In genomic region chr5:89421035-89421434, GRCh38 we compare ENCODE assay signal across 11 cellular contexts.
A peak's percentile ranks its signal among the peaks of the same experiment; 100 is the strongest.
DNase-seq lines count a peak whose midpoint lies in the region; ATAC-seq, FAIRE-seq and TF ChIP-seq lines count a peak whose summit lies in the region.
"Had no signal": no experiment of that assay in that cellular context is flagged by ENCODE, and none has a peak within 500 bp of the region (broad histone marks: within the 10 kb centered on the region; RNA-seq: fewer than 3 reads in every experiment).

No MANE protein-coding gene starts in this region.

- CTCF ChIA-PET in GM12878 (lab: Yijun Ruan, JAX) = interaction anchor here (0.6 to 0.8 kb wide), 2 partner anchors 58 to 76 kb away, joined by 3 to 4 read pairs; no protein-coding TSS in a partner anchor

- H3K79me1 ChIP-seq in neuronal stem cell (ENCODE audit: low read depth, low read length) = no peaks in the 10 kb centered on the region

- H3K36me3 Mint-ChIP-seq in HFFc6 (ENCODE audit: low read depth) (no peaks in the 10 kb centered on the region), nephron progenitor cell (ENCODE audit: low read depth) (no peaks in the 10 kb centered on the region)
- H3K36me3 Mint-ChIP-seq: activated CD4-positive, alpha-beta memory T cell treated with anti-CD3 and anti-CD28 coated beads for 36 hours had no signal

- H3K4me1 ChIP-seq in GM12878 (ENCODE audit: control insufficient read depth, insufficient read depth, low read length) (no peaks in the 10 kb centered on the region), neuronal stem cell (ENCODE audit: control insufficient read depth in 2 of 2, insufficient read depth in 1 of 2, low read depth in 1 of 2, low read length in 2 of 2) (no peaks in the 10 kb centered on the region)

- in situ Hi-C loops in KBM-7 (cut with MboI; ENCODE audit: low pct_unique_long_range_greater_than_20kb, low sequenced_read_pairs) = no loop called here
- in situ Hi-C loops in GM12878 (cut with MboI) = no loop called here

- H3K27ac Mint-ChIP-seq in HFFc6 (no peak overlapping the region), nephron progenitor cell (no peak overlapping the region)
- H3K27ac Mint-ChIP-seq: activated CD4-positive, alpha-beta memory T cell treated with anti-CD3 and anti-CD28 coated beads for 36 hours had no signal

- H3K27ac ChIP-seq in GM12878 (ENCODE audit: control insufficient read depth, insufficient read depth) (no peak overlapping the region), neuronal stem cell (replicated peaks; ENCODE audit: low read length) (no peak overlapping the region)

- H3K9me3 ChIP-seq in GM12878 (replicated peaks; ENCODE audit: control insufficient read depth, insufficient read depth, low read length) (no peaks in the 10 kb centered on the region; the same call in none of the 3 replicates), neuronal stem cell (replicated peaks in 1 of 2; ENCODE audit: control insufficient read depth in 2 of 2, insufficient read depth in 1 of 2, low read depth in 1 of 2, low read length in 2 of 2) (no peaks in the 10 kb centered on the region)

- H3K79me2 ChIP-seq in GM12878 (ENCODE audit: control insufficient read depth, insufficient read depth, low read length) = no peaks in the 10 kb centered on the region

- POLR2A ChIA-PET in GM12878 (lab: Charles Lee) = interaction anchor here (1.0 kb wide), 1 partner anchor 16 kb away, joined by 3 read pairs; no protein-coding TSS in a partner anchor

- H3K4me1 Mint-ChIP-seq in HFFc6 (ENCODE audit: low read depth) (no peaks in the 10 kb centered on the region), nephron progenitor cell (peaks cover 17% of the 10 kb centered on the region)

- no peak for TF ChIP-seq EP300 in GM12878 (IDR thresholded peaks at IDR 0.05; ENCODE audit: borderline replicate concordance in 1 of 2, control insufficient read depth in 1 of 2, low read depth in 2 of 2, low read length in 2 of 2)

- H2AFZ ChIP-seq in GM12878 (ENCODE audit: control insufficient read depth, low read depth, low read length) = peak overlapping the region; percentile 46
- peak overlapping the region; percentile 9 for H2AFZ ChIP-seq in neuronal stem cell (ENCODE audit: low read length)

- no peak overlapping the region for H3K4ac ChIP-seq in neuronal stem cell (ENCODE audit: low read length)

- H3K23ac ChIP-seq in neuronal stem cell (ENCODE audit: low read depth, low read length, poor library complexity) = no peak overlapping the region

- FAIRE-seq in GM12878 (lab: Jason Lieb, UNC) = no peak
- FAIRE-seq: HepG2 had no signal

- H4K91ac ChIP-seq in neuronal stem cell (ENCODE audit: low read depth, low read length, poor library complexity) = no peak overlapping the region

- peak; percentile 69 for ATAC-seq in GM18505 (IDR thresholded peaks at IDR 0.05; ENCODE audit: unreplicated experiment)
- peak; percentile 74 for ATAC-seq in GM12878
- ATAC-seq: HepG2 had no signal

- no peaks in the 10 kb centered on the region for H4K20me1 ChIP-seq in GM12878 (ENCODE audit: control insufficient read depth, insufficient read depth)

- H2BK12ac ChIP-seq in neuronal stem cell (ENCODE audit: low read length) = no peak overlapping the region

- DNase-seq in KBM-7 (peak; percentile 23), GM12878 (ENCODE audit: low read depth, low spot score) (no peak), neuronal stem cell (ENCODE audit: low spot score) (no peak), NCI-H69 (lab: John Stamatoyannopoulos, UW) (no peak), HFFc6 (no peak), nephron progenitor cell (no peak)
- DNase-seq in stimulated activated CD4-positive, alpha-beta T cell treated with anti-CD3 and anti-CD28 coated beads, Interleukin-2, amount 100 ng/mL, for 48 hours = no peak
- DNase-seq: activated CD4-positive, alpha-beta memory T cell treated with anti-CD3 and anti-CD28 coated beads for 36 hours; GF-D8 had no signal

- no peak for TF ChIP-seq RAD21 in GM12878 (IDR thresholded peaks at IDR 0.05; ENCODE audit: insufficient read depth, low read depth, low read length)

- H3K36me3 ChIP-seq in GM12878 (ENCODE audit: control insufficient read depth in 2 of 2, insufficient read depth in 2 of 2, low read length in 1 of 2) (no peaks in the 10 kb centered on the region; a peak in 1 of 4 replicates), neuronal stem cell (replicated peaks in 1 of 2; ENCODE audit: control insufficient read depth in 2 of 2, insufficient read depth in 2 of 2, low read length in 2 of 2) (no peaks in the 10 kb centered on the region)

- intact Hi-C loops in GM12878 (cut with micrococcal nuclease; ENCODE audit: unreplicated experiment) = no loop called here

- no peak overlapping the region for H2BK120ac ChIP-seq in neuronal stem cell (ENCODE audit: low read depth, low read length)

- H3K9ac ChIP-seq in GM12878 (ENCODE audit: control insufficient read depth, insufficient read depth, low read length) = no peak overlapping the region
- no peak overlapping the region for H3K9ac ChIP-seq in neuronal stem cell (ENCODE audit: low read depth, low read length, poor library complexity)

- RAD21 ChIA-PET in GM12878 (lab: Charles Lee; ENCODE audit: unreplicated experiment) = interaction anchor here (1.2 to 1.5 kb wide), 3 partner anchors 78 to 309 kb away, joined by 3 to 6 read pairs (median 5); no protein-coding TSS in a partner anchor

- H2BK5ac ChIP-seq in neuronal stem cell (ENCODE audit: low read length) = no peak overlapping the region

- H4K8ac ChIP-seq in neuronal stem cell (ENCODE audit: low read depth, low read length) = no peak overlapping the region

- no peak for TF ChIP-seq CTCF in GM12878 (IDR thresholded peaks at IDR 0.05 in 2 of 3, conservative IDR thresholded peaks at IDR 0.05 in 1 of 3; ENCODE audit: control insufficient read depth in 2 of 3, extremely low read depth in 1 of 3, insufficient read depth in 1 of 3, low read depth in 3 of 3, low read length in 3 of 3)
- TF ChIP-seq CTCF in HFFc6 (IDR thresholded peaks at IDR 0.05) = no peak
- TF ChIP-seq CTCF in nephron progenitor cell (IDR thresholded peaks at IDR 0.05) = no peak

- no peak overlapping the region for H2BK15ac ChIP-seq in neuronal stem cell (ENCODE audit: low read length)

- SMC1A ChIA-PET in GM12878 (lab: Charles Lee; ENCODE audit: uncharacterized antibody, unreplicated experiment) = interaction anchor here (0.6 to 2.6 kb wide), 6 partner anchors 14 to 149 kb away, joined by 3 to 7 read pairs (median 3); no protein-coding TSS in a partner anchor

- TF ChIP-seq POLR2A in GM18505 (IDR thresholded peaks at IDR 0.05; ENCODE audit: borderline replicate concordance, extremely low read depth, insufficient read depth, insufficient read length) (no peak), GM12878 (IDR thresholded peaks at IDR 0.05; ENCODE audit: low read depth, low read length) (no peak)

- H3K27me3 Mint-ChIP-seq in HFFc6 (ENCODE audit: insufficient read depth) (no peaks in the 10 kb centered on the region; the same call in 1 of the 2 replicates), nephron progenitor cell (ENCODE audit: low read depth, poor library complexity) (no peaks in the 10 kb centered on the region)
- H3K27me3 Mint-ChIP-seq: activated CD4-positive, alpha-beta memory T cell treated with anti-CD3 and anti-CD28 coated beads for 36 hours had no signal

- WGBS in GM12878 (ENCODE audit: insufficient coverage, insufficient replicate concordance, low lambda C conversion rate, missing lambda C conversion rate) = 0% methylated on average over 1 of the region's 1 CpG
- WGBS in neuronal stem cell (ENCODE audit: extremely low coverage in 2 of 2, insufficient read length in 2 of 2, insufficient replicate concordance in 1 of 2), 2 donors = no CpG with 5 or more reads among the region's 1 CpG

- H3K27me3 ChIP-seq in GM12878 (replicated peaks in 1 of 2; ENCODE audit: control insufficient read depth in 2 of 2, insufficient read depth in 2 of 2, low read length in 1 of 2) (no peaks in the 10 kb centered on the region), neuronal stem cell (ENCODE audit: control insufficient read depth in 3 of 3, insufficient read depth in 3 of 3, low read depth in 1 of 3, low read length in 3 of 3) (no peaks in the 10 kb centered on the region)

- no peaks in the 10 kb centered on the region for H3K9me3 Mint-ChIP-seq in HFFc6
- H3K9me3 Mint-ChIP-seq in nephron progenitor cell = peaks cover 10% of the 10 kb centered on the region

- H2AK5ac ChIP-seq in neuronal stem cell (ENCODE audit: low read depth, low read length) = no peak overlapping the region

- H3K4me3 Mint-ChIP-seq in HFFc6 (no peak overlapping the region), nephron progenitor cell (no peak overlapping the region)
- H3K4me3 Mint-ChIP-seq: activated CD4-positive, alpha-beta memory T cell treated with anti-CD3 and anti-CD28 coated beads for 36 hours had no signal

- H3K18ac ChIP-seq in neuronal stem cell (ENCODE audit: low read length) = no peak overlapping the region

- no peak overlapping the region for H3K14ac ChIP-seq in neuronal stem cell (ENCODE audit: low read length)

- H3K4me3 ChIP-seq in GM12878 (no peak overlapping the region), neuronal stem cell (ENCODE audit: low read length in 2 of 2) (no peak overlapping the region)

- no peak overlapping the region for H3K4me2 ChIP-seq in GM12878 (ENCODE audit: control insufficient read depth, insufficient read depth)
- H3K4me2 ChIP-seq in neuronal stem cell (ENCODE audit: insufficient read depth, low read length, poor library complexity, severe bottlenecking) = no peak overlapping the region

- BruUV-seq in GM12878 (replicated peaks; lab: Mats Ljungman, UMichigan) = no TSS peak

TF ChIP-seq in GM12878, 131 proteins besides CTCF, POLR2A, EP300 and RAD21 (continues in another document):
- TF ChIP-seq KDM1A (IDR thresholded peaks at IDR 0.05; ENCODE audit: borderline replicate concordance) = no peak
- no peak for TF ChIP-seq NBN (IDR thresholded peaks at IDR 0.05)
- TF ChIP-seq BHLHE40 (IDR thresholded peaks at IDR 0.05; ENCODE audit: borderline replicate concordance in 1 of 2, low read depth in 2 of 2, low read length in 1 of 2) = no peak
- TF ChIP-seq SMARCA5 (IDR thresholded peaks at IDR 0.05) = no peak
- 0 out of 2 replicates have a peak, but pooled peaks have one; percentile 29 for TF ChIP-seq DPF2 (IDR thresholded peaks at IDR 0.05)
- TF ChIP-seq IKZF1 (conservative IDR thresholded peaks at IDR 0.05) = 0 out of 2 replicates have a peak, but pooled peaks have one; percentile 11
